Comparison of ENCODE assay signal across 1 cellular context in the genomic region with DNA sequence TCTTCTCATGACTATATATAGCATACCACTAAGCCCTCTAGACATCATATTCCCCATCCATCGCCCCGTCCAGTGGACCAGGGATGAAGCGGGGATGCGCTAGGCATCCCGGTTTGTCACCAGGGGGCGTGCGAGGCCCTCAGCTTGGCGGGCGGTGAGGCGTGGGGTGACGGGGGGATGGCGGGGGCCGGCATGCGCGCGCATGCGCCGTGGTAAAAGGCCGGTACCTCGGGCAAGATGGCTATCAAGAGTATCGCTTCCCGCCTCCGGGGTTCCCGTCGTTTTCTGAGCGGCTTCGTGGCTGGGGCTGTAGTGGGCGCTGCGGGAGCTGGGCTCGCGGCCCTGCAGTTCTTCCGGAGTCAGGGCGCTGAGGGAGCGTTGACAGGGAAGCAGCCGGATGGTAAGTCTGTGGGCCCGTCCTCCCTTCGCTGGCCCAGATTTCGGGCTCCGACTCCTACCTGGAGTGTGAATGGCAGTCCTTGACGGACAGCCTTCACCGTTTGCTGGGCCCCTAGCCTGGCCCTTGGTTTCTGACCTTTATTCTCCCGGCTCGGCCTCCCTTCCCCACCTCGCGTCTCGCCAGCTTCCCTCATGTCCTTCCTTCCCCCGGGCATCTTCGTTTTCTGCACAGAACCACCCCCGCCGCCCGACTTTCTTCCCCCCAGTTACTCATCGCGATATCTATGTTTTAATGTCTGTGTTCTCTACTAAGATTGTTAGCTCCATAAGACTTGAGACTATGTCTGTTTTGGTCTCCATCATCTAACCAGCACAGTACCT.
A peak's percentile ranks its signal among the peaks of the same experiment; 100 is the strongest.
TF ChIP-seq lines count a peak whose summit lies in the region.

A gene with protein sequence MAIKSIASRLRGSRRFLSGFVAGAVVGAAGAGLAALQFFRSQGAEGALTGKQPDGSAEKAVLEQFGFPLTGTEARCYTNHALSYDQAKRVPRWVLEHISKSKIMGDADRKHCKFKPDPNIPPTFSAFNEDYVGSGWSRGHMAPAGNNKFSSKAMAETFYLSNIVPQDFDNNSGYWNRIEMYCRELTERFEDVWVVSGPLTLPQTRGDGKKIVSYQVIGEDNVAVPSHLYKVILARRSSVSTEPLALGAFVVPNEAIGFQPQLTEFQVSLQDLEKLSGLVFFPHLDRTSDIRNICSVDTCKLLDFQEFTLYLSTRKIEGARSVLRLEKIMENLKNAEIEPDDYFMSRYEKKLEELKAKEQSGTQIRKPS (plus strand): TSS at position 210 of the 780 bp plus-strand sequence. CDS start 28 bp downstream, at position 238.

TF ChIP-seq in K562, 482 proteins besides CTCF, POLR2A, EP300 and RAD21 (continued from another document and continues in another):
- TF ChIP-seq ZNF655 (CRISPR knock-in tag; IDR thresholded peaks at IDR 0.05), result no peak
- TF ChIP-seq ATF1 (CRISPR knock-in tag; IDR thresholded peaks at IDR 0.05), result no peak
- TF ChIP-seq ATF1 (tag; IDR thresholded peaks at IDR 0.05), result peak; percentile 59
- peak in 1 of 2 experiments; percentile 45; a peak in 1 of 3 replicates for TF ChIP-seq CBX3 (IDR thresholded peaks at IDR 0.05; ENCODE audit: borderline replicate concordance in 1 of 2, low read length in 2 of 2)
- TF ChIP-seq U2AF2 (optimal IDR thresholded peaks at IDR 0.05; ENCODE audit: low read depth, low read length), result no peak
- TF ChIP-seq PPARD (CRISPR knock-in tag; IDR thresholded peaks at IDR 0.05), result no peak
- TF ChIP-seq, protein P1, sequence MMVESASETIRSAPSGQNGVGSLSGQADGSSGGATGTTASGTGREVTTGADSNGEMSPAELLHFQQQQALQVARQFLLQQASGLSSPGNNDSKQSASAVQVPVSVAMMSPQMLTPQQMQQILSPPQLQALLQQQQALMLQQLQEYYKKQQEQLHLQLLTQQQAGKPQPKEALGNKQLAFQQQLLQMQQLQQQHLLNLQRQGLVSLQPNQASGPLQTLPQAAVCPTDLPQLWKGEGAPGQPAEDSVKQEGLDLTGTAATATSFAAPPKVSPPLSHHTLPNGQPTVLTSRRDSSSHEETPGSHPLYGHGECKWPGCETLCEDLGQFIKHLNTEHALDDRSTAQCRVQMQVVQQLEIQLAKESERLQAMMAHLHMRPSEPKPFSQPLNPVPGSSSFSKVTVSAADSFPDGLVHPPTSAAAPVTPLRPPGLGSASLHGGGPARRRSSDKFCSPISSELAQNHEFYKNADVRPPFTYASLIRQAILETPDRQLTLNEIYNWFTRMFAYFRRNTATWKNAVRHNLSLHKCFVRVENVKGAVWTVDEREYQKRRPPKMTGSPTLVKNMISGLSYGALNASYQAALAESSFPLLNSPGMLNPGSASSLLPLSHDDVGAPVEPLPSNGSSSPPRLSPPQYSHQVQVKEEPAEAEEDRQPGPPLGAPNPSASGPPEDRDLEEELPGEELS (CRISPR knock-in tag; IDR thresholded peaks at IDR 0.05; ENCODE audit: borderline replicate concordance), result 0 out of 2 replicates have a peak, but pooled peaks have one; percentile 28
- TF ChIP-seq, protein P2, sequence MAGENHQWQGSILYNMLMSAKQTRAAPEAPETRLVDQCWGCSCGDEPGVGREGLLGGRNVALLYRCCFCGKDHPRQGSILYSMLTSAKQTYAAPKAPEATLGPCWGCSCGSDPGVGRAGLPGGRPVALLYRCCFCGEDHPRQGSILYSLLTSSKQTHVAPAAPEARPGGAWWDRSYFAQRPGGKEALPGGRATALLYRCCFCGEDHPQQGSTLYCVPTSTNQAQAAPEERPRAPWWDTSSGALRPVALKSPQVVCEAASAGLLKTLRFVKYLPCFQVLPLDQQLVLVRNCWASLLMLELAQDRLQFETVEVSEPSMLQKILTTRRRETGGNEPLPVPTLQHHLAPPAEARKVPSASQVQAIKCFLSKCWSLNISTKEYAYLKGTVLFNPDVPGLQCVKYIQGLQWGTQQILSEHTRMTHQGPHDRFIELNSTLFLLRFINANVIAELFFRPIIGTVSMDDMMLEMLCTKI (IDR thresholded peaks at IDR 0.05; ENCODE audit: partially characterized antibody), result no peak
- no peak for TF ChIP-seq SMARCB1 (IDR thresholded peaks at IDR 0.05; ENCODE audit: insufficient read length, low read depth)
- no peak for TF ChIP-seq ILK (tag; IDR thresholded peaks at IDR 0.05; ENCODE audit: borderline replicate concordance, low read depth)
- no peak for TF ChIP-seq TGIF2 (CRISPR knock-in tag; IDR thresholded peaks at IDR 0.05)
- no peak; a peak in 1 of 4 replicates for TF ChIP-seq NONO (IDR thresholded peaks at IDR 0.05; ENCODE audit: low read depth in 2 of 2, low read length in 1 of 2)
- TF ChIP-seq ZNF324 (CRISPR knock-in tag; IDR thresholded peaks at IDR 0.05), result no peak
- TF ChIP-seq SREBF1 (IDR thresholded peaks at IDR 0.05; ENCODE audit: borderline replicate concordance, low read depth, low read length), result 0 out of 2 replicates have a peak, but pooled peaks have one; percentile 36
- no peak for TF ChIP-seq ZNF174 (CRISPR knock-in tag; IDR thresholded peaks at IDR 0.05)
- TF ChIP-seq NFRKB (IDR thresholded peaks at IDR 0.05; ENCODE audit: low read depth), result peak; percentile 90
- peak; percentile 6 for TF ChIP-seq ATF7 (IDR thresholded peaks at IDR 0.05)
- peak in 1 of 2 experiments; percentile 68; a peak in 1 of 4 replicates for TF ChIP-seq TEAD1 (CRISPR knock-in tag; IDR thresholded peaks at IDR 0.05)
- peak; percentile 52 for TF ChIP-seq ZNF740 (CRISPR knock-in tag; IDR thresholded peaks at IDR 0.05)
- no peak for TF ChIP-seq ZNF740 (tag; IDR thresholded peaks at IDR 0.05)
- no peak for TF ChIP-seq TFAM (CRISPR knock-in tag; conservative IDR thresholded peaks at IDR 0.05)
- TF ChIP-seq NR4A1 (CRISPR knock-in tag; IDR thresholded peaks at IDR 0.05), result peak; percentile 37; the same call in 1 of the 2 replicates
- TF ChIP-seq NR4A1 (tag; IDR thresholded peaks at IDR 0.05), result no peak
- no peak for TF ChIP-seq TAF15 (IDR thresholded peaks at IDR 0.05; ENCODE audit: low read depth, low read length)
- TF ChIP-seq, protein P3, sequence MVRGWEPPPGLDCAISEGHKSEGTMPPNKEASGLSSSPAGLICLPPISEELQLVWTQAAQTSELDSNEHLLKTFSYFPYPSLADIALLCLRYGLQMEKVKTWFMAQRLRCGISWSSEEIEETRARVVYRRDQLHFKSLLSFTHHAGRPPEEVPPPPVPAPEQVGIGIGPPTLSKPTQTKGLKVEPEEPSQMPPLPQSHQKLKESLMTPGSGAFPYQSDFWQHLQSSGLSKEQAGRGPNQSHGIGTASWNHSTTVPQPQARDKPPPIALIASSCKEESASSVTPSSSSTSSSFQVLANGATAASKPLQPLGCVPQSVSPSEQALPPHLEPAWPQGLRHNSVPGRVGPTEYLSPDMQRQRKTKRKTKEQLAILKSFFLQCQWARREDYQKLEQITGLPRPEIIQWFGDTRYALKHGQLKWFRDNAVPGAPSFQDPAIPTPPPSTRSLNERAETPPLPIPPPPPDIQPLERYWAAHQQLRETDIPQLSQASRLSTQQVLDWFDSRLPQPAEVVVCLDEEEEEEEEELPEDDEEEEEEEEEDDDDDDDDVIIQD (CRISPR knock-in tag; IDR thresholded peaks at IDR 0.05), result no peak
- TF ChIP-seq NR2C1 (IDR thresholded peaks at IDR 0.05), result peak; percentile 81
- peak; percentile 89 for TF ChIP-seq NR2C1 (tag; IDR thresholded peaks at IDR 0.05)
- no peak for TF ChIP-seq ZNF146 (CRISPR knock-in tag; IDR thresholded peaks at IDR 0.05; ENCODE audit: unreplicated experiment)
- TF ChIP-seq ELF2 (CRISPR knock-in tag; IDR thresholded peaks at IDR 0.05), result peak; percentile 85
- no peak for TF ChIP-seq KAT8 (IDR thresholded peaks at IDR 0.05; ENCODE audit: low read depth)
- TF ChIP-seq RBBP5 (IDR thresholded peaks at IDR 0.05; ENCODE audit: borderline replicate concordance, insufficient read depth, low read length, poor library complexity, severe bottlenecking), result peak; percentile 83
- TF ChIP-seq RUNX1 (IDR thresholded peaks at IDR 0.05; ENCODE audit: low read depth), result no peak
- TF ChIP-seq ATF6 (CRISPR knock-in tag; IDR thresholded peaks at IDR 0.05), result no peak; the same call in 1 of the 2 replicates
- peak; percentile 56; the same call in 1 of the 2 replicates for TF ChIP-seq ZNF431 (CRISPR knock-in tag; IDR thresholded peaks at IDR 0.05)
- no peak for TF ChIP-seq CCAR2 (IDR thresholded peaks at IDR 0.05; ENCODE audit: low read depth, low read length)
- TF ChIP-seq ZNF41 (CRISPR knock-in tag; conservative IDR thresholded peaks at IDR 0.05), result no peak
- TF ChIP-seq ZFP1 (CRISPR knock-in tag; IDR thresholded peaks at IDR 0.05), result no peak
- peak; percentile 62 for TF ChIP-seq SP1 (CRISPR knock-in tag; IDR thresholded peaks at IDR 0.05)
- TF ChIP-seq, protein P4, sequence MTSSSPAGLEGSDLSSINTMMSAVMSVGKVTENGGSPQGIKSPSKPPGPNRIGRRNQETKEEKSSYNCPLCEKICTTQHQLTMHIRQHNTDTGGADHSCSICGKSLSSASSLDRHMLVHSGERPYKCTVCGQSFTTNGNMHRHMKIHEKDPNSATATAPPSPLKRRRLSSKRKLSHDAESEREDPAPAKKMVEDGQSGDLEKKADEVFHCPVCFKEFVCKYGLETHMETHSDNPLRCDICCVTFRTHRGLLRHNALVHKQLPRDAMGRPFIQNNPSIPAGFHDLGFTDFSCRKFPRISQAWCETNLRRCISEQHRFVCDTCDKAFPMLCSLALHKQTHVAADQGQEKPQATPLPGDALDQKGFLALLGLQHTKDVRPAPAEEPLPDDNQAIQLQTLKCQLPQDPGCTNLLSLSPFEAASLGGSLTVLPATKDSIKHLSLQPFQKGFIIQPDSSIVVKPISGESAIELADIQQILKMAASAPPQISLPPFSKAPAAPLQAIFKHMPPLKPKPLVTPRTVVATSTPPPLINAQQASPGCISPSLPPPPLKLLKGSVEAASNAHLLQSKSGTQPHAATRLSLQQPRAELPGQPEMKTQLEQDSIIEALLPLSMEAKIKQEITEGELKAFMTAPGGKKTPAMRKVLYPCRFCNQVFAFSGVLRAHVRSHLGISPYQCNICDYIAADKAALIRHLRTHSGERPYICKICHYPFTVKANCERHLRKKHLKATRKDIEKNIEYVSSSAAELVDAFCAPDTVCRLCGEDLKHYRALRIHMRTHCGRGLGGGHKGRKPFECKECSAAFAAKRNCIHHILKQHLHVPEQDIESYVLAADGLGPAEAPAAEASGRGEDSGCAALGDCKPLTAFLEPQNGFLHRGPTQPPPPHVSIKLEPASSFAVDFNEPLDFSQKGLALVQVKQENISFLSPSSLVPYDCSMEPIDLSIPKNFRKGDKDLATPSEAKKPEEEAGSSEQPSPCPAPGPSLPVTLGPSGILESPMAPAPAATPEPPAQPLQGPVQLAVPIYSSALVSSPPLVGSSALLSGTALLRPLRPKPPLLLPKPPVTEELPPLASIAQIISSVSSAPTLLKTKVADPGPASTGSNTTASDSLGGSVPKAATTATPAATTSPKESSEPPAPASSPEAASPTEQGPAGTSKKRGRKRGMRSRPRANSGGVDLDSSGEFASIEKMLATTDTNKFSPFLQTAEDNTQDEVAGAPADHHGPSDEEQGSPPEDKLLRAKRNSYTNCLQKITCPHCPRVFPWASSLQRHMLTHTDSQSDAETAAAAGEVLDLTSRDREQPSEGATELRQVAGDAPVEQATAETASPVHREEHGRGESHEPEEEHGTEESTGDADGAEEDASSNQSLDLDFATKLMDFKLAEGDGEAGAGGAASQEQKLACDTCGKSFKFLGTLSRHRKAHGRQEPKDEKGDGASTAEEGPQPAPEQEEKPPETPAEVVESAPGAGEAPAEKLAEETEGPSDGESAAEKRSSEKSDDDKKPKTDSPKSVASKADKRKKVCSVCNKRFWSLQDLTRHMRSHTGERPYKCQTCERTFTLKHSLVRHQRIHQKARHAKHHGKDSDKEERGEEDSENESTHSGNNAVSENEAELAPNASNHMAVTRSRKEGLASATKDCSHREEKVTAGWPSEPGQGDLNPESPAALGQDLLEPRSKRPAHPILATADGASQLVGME (CRISPR knock-in tag; IDR thresholded peaks at IDR 0.05), result 0 out of 2 replicates have a peak, but pooled peaks have one; percentile 12
- TF ChIP-seq EGR1 (conservative IDR thresholded peaks at IDR 0.05), result peak; percentile 80
- TF ChIP-seq E2F1 (CRISPR knock-in tag; IDR thresholded peaks at IDR 0.05), result peak; percentile 98
- 0 out of 2 replicates have a peak, but pooled peaks have one; percentile 38 for TF ChIP-seq LCOR (CRISPR knock-in tag; IDR thresholded peaks at IDR 0.05)
